In the genomic region with DNA sequence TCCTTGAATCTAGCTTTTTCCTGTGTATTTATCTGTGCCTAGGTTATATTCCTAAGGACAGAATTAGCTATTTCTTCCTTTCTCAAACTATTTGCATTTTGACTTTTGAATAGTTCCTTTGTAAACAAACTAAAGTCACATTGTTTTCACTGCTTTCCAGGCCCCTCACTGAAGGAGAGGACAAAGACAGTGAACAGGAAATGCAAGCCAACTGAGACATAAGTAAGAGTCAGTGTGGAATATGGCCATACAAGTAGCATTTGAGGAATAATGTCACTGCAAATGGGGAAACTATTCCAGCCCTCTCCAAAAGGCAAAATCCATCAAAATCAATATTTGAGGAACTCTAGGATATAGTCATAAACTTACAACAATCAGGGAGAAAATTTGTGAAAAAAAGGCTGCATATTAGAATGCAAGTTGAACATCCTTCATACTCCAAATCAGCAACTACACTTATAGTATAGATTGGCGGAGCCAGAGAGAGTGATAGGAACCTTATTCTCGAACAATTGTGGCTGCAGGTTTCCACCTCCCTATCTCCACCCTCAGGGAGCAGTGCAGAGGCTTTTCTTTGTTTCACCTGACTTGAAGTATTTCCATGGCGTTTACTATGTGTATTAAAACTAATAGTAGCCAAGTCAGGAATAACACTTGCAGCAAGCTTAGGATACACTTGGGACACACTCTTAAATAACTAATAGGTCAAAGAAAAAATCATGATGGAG, we compare ENCODE assay signal across 26 cellular contexts.
DNase-seq lines count a peak whose midpoint lies in the region; ATAC-seq and TF ChIP-seq lines count a peak whose summit lies in the region.
"Had no signal": no experiment of that assay in that cellular context is flagged by ENCODE, and none has a peak within 500 bp of the region (broad histone marks: within the 10 kb centered on the region; RNA-seq: fewer than 3 reads in every experiment).

No MANE protein-coding gene starts in this region.

- no peak for TF ChIP-seq EP300 in sigmoid colon (IDR thresholded peaks at IDR 0.05)

- H2BK15ac ChIP-seq in neuronal stem cell (ENCODE audit: low read length): no peak overlapping the region

- no peaks in the 10 kb centered on the region for H3K9me2 ChIP-seq in PC-9 (ENCODE audit: insufficient read depth)

- CTCF ChIA-PET in PC-9 (lab: Charles Lee): no interaction called here

- peak overlapping the region; percentile 34 for H3K27ac Mint-ChIP-seq in endothelial cell (ENCODE audit: unreplicated experiment)
- no peak overlapping the region for H3K27ac Mint-ChIP-seq in activated naive CD8-positive, alpha-beta T cell treated with anti-CD3 and anti-CD28 coated beads, Interleukin-2, amount 50 U/mL, for 24 hours
- H3K27ac Mint-ChIP-seq: CD4-positive, alpha-beta T cell had no signal

- peaks cover 10% of the 10 kb centered on the region for H3K4me1 Mint-ChIP-seq in endothelial cell (ENCODE audit: unreplicated experiment)
- no peaks in the 10 kb centered on the region for H3K4me1 Mint-ChIP-seq in activated naive CD8-positive, alpha-beta T cell treated with anti-CD3 and anti-CD28 coated beads, Interleukin-2, amount 50 U/mL, for 24 hours

- H2AK5ac ChIP-seq in neuronal stem cell (ENCODE audit: low read depth, low read length): no peak overlapping the region

- H3K79me1 ChIP-seq in neuronal stem cell (ENCODE audit: low read depth, low read length): no peaks in the 10 kb centered on the region

- peaks cover 14% of the 10 kb centered on the region for H3K4me1 ChIP-seq in HUES6 (ENCODE audit: control insufficient read depth, insufficient read depth, low read length)
- peaks cover 2 to 9% of the 10 kb centered on the region in 2 donors for H3K4me1 ChIP-seq in neuronal stem cell (ENCODE audit: control insufficient read depth in 2 of 2, insufficient read depth in 1 of 2, low read depth in 1 of 2, low read length in 2 of 2)
- H3K4me1 ChIP-seq in sigmoid colon: no peaks in the 10 kb centered on the region
- no peaks in the 10 kb centered on the region for H3K4me1 ChIP-seq in PC-9 (replicated peaks; ENCODE audit: insufficient read depth)
- H3K4me1 ChIP-seq: A549; BLaER1 treated with 17β-estradiol and CSF1 and Interleukin-3, amounts not matched to agents 10 nM and 100 nM; SJSA1 had no signal

- H3K27me3 ChIP-seq in HUES6 (ENCODE audit: control insufficient read depth, insufficient read depth, low read length) (no peaks in the 10 kb centered on the region), neuronal stem cell (ENCODE audit: control insufficient read depth in 3 of 3, insufficient read depth in 3 of 3, low read depth in 1 of 3, low read length in 3 of 3) (no peaks in the 10 kb centered on the region), sigmoid colon (no peaks in the 10 kb centered on the region), PC-9 (ENCODE audit: insufficient read depth, low read depth) (no peaks in the 10 kb centered on the region)
- H3K27me3 ChIP-seq: BLaER1 treated with 17β-estradiol and CSF1 and Interleukin-3, amounts not matched to agents 10 nM and 100 nM; MG63; SJSA1 had no signal

- peak overlapping the region; percentile 33; the same call in 1 of the 2 replicates for H3K27ac ChIP-seq in HUES6 (ENCODE audit: low read depth, low read length)
- H3K27ac ChIP-seq in neuronal stem cell (replicated peaks; ENCODE audit: low read length): no peak overlapping the region
- H3K27ac ChIP-seq in sigmoid colon: no peak overlapping the region
- H3K27ac ChIP-seq in PC-9: no peak overlapping the region
- H3K27ac ChIP-seq: A549; BLaER1 treated with 17β-estradiol and CSF1 and Interleukin-3, amounts not matched to agents 10 nM and 100 nM; SJSA1 had no signal

- H3K4me2 ChIP-seq in neuronal stem cell (ENCODE audit: insufficient read depth, low read length, poor library complexity, severe bottlenecking): no peak overlapping the region
- H3K4me2 ChIP-seq in PC-9: no peak overlapping the region
- H3K4me2 ChIP-seq: A549; BLaER1 treated with 17β-estradiol and CSF1 and Interleukin-3, amounts not matched to agents 10 nM and 100 nM had no signal

- H4K91ac ChIP-seq in neuronal stem cell (ENCODE audit: low read depth, low read length, poor library complexity): no peak overlapping the region

- DNase-seq in endothelial cell (ENCODE audit: low spot score) (no peak), iPS-NIHi7 (ENCODE audit: extremely low spot score) (peak; percentile 16), neuronal stem cell (ENCODE audit: low spot score) (no peak), sigmoid colon (no peak), HCEC 1CT (no peak), PC-9 (no peak)
- DNase-seq in activated naive CD8-positive, alpha-beta T cell treated with anti-CD3 and anti-CD28 coated beads, Interleukin-2, amount 50 U/mL, for 24 hours: no peak
- DNase-seq: AML-193; CD4-positive, alpha-beta T cell; DMS53; GOT3; KBM-7; MG63; NCI-H1105 treated with DMSO at 0.1 percent for 48 hours; NCI-H146; NCI-H1930; NCI-H2107; NCI-H524 treated with DMSO at 0.1 percent for 48 hours; NCI-H774; NK-92 treated with Interleukin-12 subunit alpha and Interleukin-12 subunit beta, amount 100 ng/mL, for 24 hours; Right ventricle myocardium superior; RPMI8226 had no signal

- no peaks in the 10 kb centered on the region for H4K20me1 ChIP-seq in PC-9 (ENCODE audit: insufficient read depth)
- H4K20me1 ChIP-seq: BLaER1 treated with 17β-estradiol and CSF1 and Interleukin-3, amounts not matched to agents 10 nM and 100 nM had no signal

- no peak overlapping the region for H2BK12ac ChIP-seq in neuronal stem cell (ENCODE audit: low read length)

- intact Hi-C loops in sigmoid colon (cut with DNase I): no loop called here
- intact Hi-C loops in PC-9 (cut with micrococcal nuclease; ENCODE audit: unreplicated experiment): no loop called here

- peak overlapping the region; percentile 15; the same call in 1 of the 2 replicates for H3K4me3 ChIP-seq in HUES6 (ENCODE audit: low read depth, low read length)
- H3K4me3 ChIP-seq in neuronal stem cell (ENCODE audit: low read length in 2 of 2): no peak overlapping the region
- no peak overlapping the region for H3K4me3 ChIP-seq in sigmoid colon
- H3K4me3 ChIP-seq in PC-9: no peak overlapping the region
- H3K4me3 ChIP-seq: A549; BLaER1 treated with 17β-estradiol and CSF1 and Interleukin-3, amounts not matched to agents 10 nM and 100 nM; MG63; SJSA1 had no signal

- no peaks in the 10 kb centered on the region for H3K79me2 ChIP-seq in PC-9 (ENCODE audit: low read depth)

- no peaks in the 10 kb centered on the region for H3K9me3 Mint-ChIP-seq in endothelial cell (ENCODE audit: unreplicated experiment)
- no peaks in the 10 kb centered on the region for H3K9me3 Mint-ChIP-seq in activated naive CD8-positive, alpha-beta T cell treated with anti-CD3 and anti-CD28 coated beads, Interleukin-2, amount 50 U/mL, for 24 hours

- no peaks in the 10 kb centered on the region for H3K27me3 Mint-ChIP-seq in endothelial cell (ENCODE audit: unreplicated experiment)
- H3K27me3 Mint-ChIP-seq in activated naive CD8-positive, alpha-beta T cell treated with anti-CD3 and anti-CD28 coated beads, Interleukin-2, amount 50 U/mL, for 24 hours: no peaks in the 10 kb centered on the region
- H3K27me3 Mint-ChIP-seq: CD4-positive, alpha-beta T cell had no signal

- no peaks in the 10 kb centered on the region for H3K36me3 Mint-ChIP-seq in endothelial cell (ENCODE audit: low read depth, unreplicated experiment)
- no peaks in the 10 kb centered on the region for H3K36me3 Mint-ChIP-seq in activated naive CD8-positive, alpha-beta T cell treated with anti-CD3 and anti-CD28 coated beads, Interleukin-2, amount 50 U/mL, for 24 hours (ENCODE audit: low read depth)

- no peak overlapping the region for H3K4me3 Mint-ChIP-seq in endothelial cell (ENCODE audit: unreplicated experiment)
- no peak overlapping the region for H3K4me3 Mint-ChIP-seq in activated naive CD8-positive, alpha-beta T cell treated with anti-CD3 and anti-CD28 coated beads, Interleukin-2, amount 50 U/mL, for 24 hours
- H3K4me3 Mint-ChIP-seq: CD4-positive, alpha-beta T cell had no signal

- no peaks in the 10 kb centered on the region for H3F3A ChIP-seq in PC-9 (ENCODE audit: insufficient read depth, low read depth)

- no CpG with 5 or more reads among the region's 3 CpGs for WGBS in neuronal stem cell (ENCODE audit: extremely low coverage in 2 of 2, insufficient read length in 2 of 2, insufficient replicate concordance in 1 of 2), 2 donors
- 66 to 67% methylated on average over 3 of the region's 3 CpGs for WGBS in sigmoid colon, 2 donors

- H3K4ac ChIP-seq in neuronal stem cell (ENCODE audit: low read length): no peak overlapping the region

- no peak for TF ChIP-seq POLR2A in sigmoid colon (IDR thresholded peaks at IDR 0.05)

- no peak for ATAC-seq in activated naive CD8-positive, alpha-beta T cell treated with anti-CD3 and anti-CD28 coated beads, Interleukin-2, amount 50 U/mL, for 24 hours
- ATAC-seq: A549 had no signal

- H3K14ac ChIP-seq in neuronal stem cell (ENCODE audit: low read length): no peak overlapping the region

- no peak overlapping the region for H4K8ac ChIP-seq in neuronal stem cell (ENCODE audit: low read depth, low read length)

- no peak overlapping the region for H2BK120ac ChIP-seq in neuronal stem cell (ENCODE audit: low read depth, low read length)

- H2AFZ ChIP-seq in neuronal stem cell (ENCODE audit: low read length): peak overlapping the region; percentile 81
- H2AFZ ChIP-seq in PC-9: no peak overlapping the region

- POLR2A ChIA-PET in PC-9 (lab: Charles Lee; ENCODE audit: unreplicated experiment): no interaction called here

- TF ChIP-seq CTCF in endothelial cell (IDR thresholded peaks at IDR 0.05; ENCODE audit: unreplicated experiment): no peak
- TF ChIP-seq CTCF in sigmoid colon (IDR thresholded peaks at IDR 0.05): no peak
- TF ChIP-seq CTCF in PC-9 (conservative IDR thresholded peaks at IDR 0.05): no peak

- H3K18ac ChIP-seq in neuronal stem cell (ENCODE audit: low read length): no peak overlapping the region

- H3K9me3 ChIP-seq in HUES6 (ENCODE audit: control insufficient read depth, insufficient read depth, low read depth, low read length) (no peaks in the 10 kb centered on the region), neuronal stem cell (replicated peaks in 1 of 2; ENCODE audit: control insufficient read depth in 2 of 2, insufficient read depth in 1 of 2, low read depth in 1 of 2, low read length in 2 of 2) (no peaks in the 10 kb centered on the region), sigmoid colon (no peaks in the 10 kb centered on the region), PC-9 (ENCODE audit: insufficient read depth, low read depth) (no peaks in the 10 kb centered on the region)
- H3K9me3 ChIP-seq: A549; BLaER1 treated with 17β-estradiol and CSF1 and Interleukin-3, amounts not matched to agents 10 nM and 100 nM; MG63; SJSA1 had no signal

- no peak overlapping the region for H3K9ac ChIP-seq in HUES6 (ENCODE audit: low read length)
- no peak overlapping the region for H3K9ac ChIP-seq in neuronal stem cell (ENCODE audit: low read depth, low read length, poor library complexity)
- H3K9ac ChIP-seq: BLaER1 treated with 17β-estradiol and CSF1 and Interleukin-3, amounts not matched to agents 10 nM and 100 nM had no signal

- no peak overlapping the region for H2BK5ac ChIP-seq in neuronal stem cell (ENCODE audit: low read length)

- H3K23ac ChIP-seq in neuronal stem cell (ENCODE audit: low read depth, low read length, poor library complexity): no peak overlapping the region

- H3K36me3 ChIP-seq in HUES6 (ENCODE audit: control insufficient read depth, insufficient read depth, low read length) (no peaks in the 10 kb centered on the region), neuronal stem cell (replicated peaks in 1 of 2; ENCODE audit: control insufficient read depth in 2 of 2, insufficient read depth in 2 of 2, low read length in 2 of 2) (no peaks in the 10 kb centered on the region), sigmoid colon (no peaks in the 10 kb centered on the region), PC-9 (ENCODE audit: low read depth) (no peaks in the 10 kb centered on the region)
- H3K36me3 ChIP-seq: BLaER1 treated with 17β-estradiol and CSF1 and Interleukin-3, amounts not matched to agents 10 nM and 100 nM; MG63; SJSA1 had no signal

- BruUV-seq in PC-9 (replicated peaks; lab: Mats Ljungman, UMichigan): no TSS peak
